29 cellular contexts compared by ENCODE assay signal in genomic region chr2:171889808-171890207, GRCh38.
"Had no signal": no experiment of that assay in that cellular context is flagged by ENCODE, and none has a peak within 500 bp of the region (broad histone marks: within the 10 kb centered on the region; RNA-seq: fewer than 3 reads in every experiment).

No MANE protein-coding gene starts in this region.

- FAIRE-seq: frontal cortex, islet of Langerhans, TTC549 had no signal

- DNase-seq: activated CD4-positive, alpha-beta T cell treated with anti-CD3 and anti-CD28 coated beads for 48 hours; activated CD4-positive, alpha-beta T cell treated with anti-CD3 and anti-CD28 coated beads, Interleukin-2, amount 50 U/mL, for 48 hours; activated CD8-positive, alpha-beta memory T cell treated with anti-CD3 and anti-CD28 coated beads for 24 hours; activated effector memory CD4-positive, alpha-beta T cell treated with Interleukin-2 at 50 U/mL for 16 hours; activated naive CD4-positive, alpha-beta T cell treated with Interleukin-2 at 50 U/mL for 16 hours; anterior cingulate cortex; body of pancreas; cerebellar nuclear complex; colonic mucosa; dorsolateral prefrontal cortex; effector memory CD4-positive, alpha-beta T cell; glutamatergic neuron; left lung; lower lobe of right lung; mesenchymal stem cell; naive thymus-derived CD8-positive, alpha-beta T cell; occipital lobe; stimulated activated CD4-positive, alpha-beta T cell treated with anti-CD3 and anti-CD28 coated beads, Interleukin-2, amount 100 ng/mL, for 48 hours; stimulated activated naive CD4-positive, alpha-beta T cell treated with Interleukin-2 at 50 U/mL for 16 hours; T-helper 9 cell had no signal

- H3K4me3 ChIP-seq: body of pancreas, colonic mucosa, dorsolateral prefrontal cortex, left lung, lower lobe of right lung, neural progenitor cell, right atrium auricular region, tibial nerve had no signal

- H3K9me3 ChIP-seq: body of pancreas, colonic mucosa, left lung, lower lobe of right lung, right atrium auricular region, tibial nerve had no signal

- H3K36me3 ChIP-seq: colonic mucosa, left lung, neural progenitor cell, right atrium auricular region had no signal

- H3K9ac ChIP-seq: neural progenitor cell, parathyroid adenoma had no signal

- H3K4me1 ChIP-seq: colonic mucosa, neural progenitor cell had no signal

- H2AFZ ChIP-seq: neural progenitor cell, parathyroid adenoma had no signal

- H3K4me2 ChIP-seq: neural progenitor cell had no signal

- ATAC-seq: activated CD4-positive, CD25-positive, alpha-beta regulatory T cell treated with anti-CD3 and anti-CD28 coated beads, Interleukin-2, amount 50 U/mL, for 24 hours; body of pancreas; naive thymus-derived CD8-positive, alpha-beta T cell had no signal

- H3K27ac ChIP-seq: body of pancreas, colonic mucosa, dorsolateral prefrontal cortex, left lung, lower lobe of right lung, neural progenitor cell, parathyroid adenoma, right atrium auricular region, tibial nerve, VCaP had no signal

- H3K27me3 ChIP-seq: body of pancreas, colonic mucosa, dorsolateral prefrontal cortex, left lung, neural progenitor cell, right atrium auricular region, tibial nerve had no signal
